Comparison of ENCODE assay signal across 36 cellular contexts in the genomic region with DNA sequence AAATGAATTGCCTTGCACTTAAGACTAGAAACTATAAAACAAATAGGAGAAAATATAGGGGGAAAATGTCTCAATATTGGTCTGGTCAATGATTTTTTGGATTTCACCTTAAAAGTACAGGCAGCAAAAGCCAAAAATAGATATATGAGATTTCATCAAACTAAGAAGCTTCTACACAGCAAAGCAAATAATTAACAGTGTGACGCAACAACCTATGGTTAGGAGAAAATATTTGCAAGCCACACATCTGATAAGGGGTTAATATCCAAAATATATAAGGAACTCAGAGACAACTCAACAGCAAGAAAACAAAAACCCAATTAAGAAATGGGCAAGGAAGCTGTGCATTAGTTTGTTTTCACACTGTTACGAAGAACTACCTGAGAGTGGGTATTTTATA.
"Had no signal": no experiment of that assay in that cellular context is flagged by ENCODE, and none has a peak within 500 bp of the region (broad histone marks: within the 10 kb centered on the region; RNA-seq: fewer than 3 reads in every experiment).

No MANE protein-coding gene starts in this region.

- H3K36me3 ChIP-seq: brain microvascular endothelial cell, breast epithelium had no signal

- H3K4me3 ChIP-seq: body of pancreas, breast epithelium had no signal

- H3K36me3 Mint-ChIP-seq: activated CD4-positive, alpha-beta memory T cell treated with anti-CD3 and anti-CD28 coated beads for 36 hours; activated naive CD8-positive, alpha-beta T cell treated with anti-CD3 and anti-CD28 coated beads for 36 hours had no signal

- ATAC-seq: activated CD8-positive, alpha-beta T cell treated with anti-CD3 and anti-CD28 coated beads for 36 hours; activated naive CD4-positive, alpha-beta T cell treated with anti-CD3 and anti-CD28 coated beads, Interleukin-2, amount 50 U/mL, for 72 hours; activated T-cell treated with anti-CD3 and anti-CD28 coated beads, Interleukin-2, amount 50 U/mL, for 4 hours; activated T-cell treated with anti-CD3 and anti-CD28 coated beads, Interleukin-2, amount 50 U/mL, for 72 hours; activated T-helper 17 cell treated with anti-CD3 and anti-CD28 coated beads, Interleukin-2, amount 50 U/mL, for 72 hours; body of pancreas had no signal

- H3K27ac Mint-ChIP-seq: activated B cell treated with CpG ODN at 0.5 μM for 24 hours; activated CD4-positive, alpha-beta memory T cell treated with anti-CD3 and anti-CD28 coated beads for 36 hours; activated CD4-positive, alpha-beta T cell treated with anti-CD3 and anti-CD28 coated beads, Interleukin-2, amount 10 ng/mL, durations not matched to agents 24 days and 14 days; activated CD8-positive, alpha-beta T cell treated with anti-CD3 and anti-CD28 coated beads for 36 hours; activated naive CD4-positive, alpha-beta T cell treated with anti-CD3 and anti-CD28 coated beads for 36 hours; activated naive CD4-positive, alpha-beta T cell treated with anti-CD3 and anti-CD28 coated beads, Interleukin-2, amount 50 U/mL, for 72 hours; activated naive CD8-positive, alpha-beta T cell treated with anti-CD3 and anti-CD28 coated beads for 36 hours; activated T-cell treated with anti-CD3 and anti-CD28 coated beads, Interleukin-2, amount 50 U/mL, for 72 hours; activated T-helper 1 cell treated with anti-CD3 and anti-CD28 coated beads, Interleukin-12 subunit alpha, Interleukin-12 subunit beta, Interleukin-2, Interleukin-4 antibody, amounts not matched to agents 30 ng/mL and 10 ng/mL and 1 ng/mL, durations not matched to agents 14 hours and 24 hours and 36 hours; activated T-helper 17 cell treated with anti-CD3 and anti-CD28 coated beads, Interleukin-2, amount 50 U/mL, for 72 hours; T-helper 1 cell treated with Interleukin-12 subunit alpha and Interleukin-12 subunit beta and Interleukin-4 antibody, amounts not matched to agents 30 μg/mL and 1 μg/mL, for 36 hours; T-helper 2 cell treated with Interferon-gamma antibody and Interleukin-4, amounts not matched to agents 5 μg/mL and 100 μg/mL, for 36 hours had no signal

- H3K27me3 ChIP-seq: body of pancreas, brain microvascular endothelial cell, breast epithelium had no signal

- FAIRE-seq: astrocyte, TTC549 had no signal

- H3K27ac ChIP-seq: body of pancreas, brain microvascular endothelial cell, breast epithelium, VCaP had no signal

- H3K4me3 Mint-ChIP-seq: activated B cell treated with CpG ODN at 0.5 μM for 24 hours; activated CD4-positive, alpha-beta memory T cell treated with anti-CD3 and anti-CD28 coated beads for 36 hours; activated CD4-positive, alpha-beta T cell treated with anti-CD3 and anti-CD28 coated beads, Interleukin-2, amount 10 ng/mL, durations not matched to agents 24 days and 14 days; activated CD8-positive, alpha-beta T cell treated with anti-CD3 and anti-CD28 coated beads for 36 hours; activated naive CD4-positive, alpha-beta T cell treated with anti-CD3 and anti-CD28 coated beads for 36 hours; activated naive CD8-positive, alpha-beta T cell treated with anti-CD3 and anti-CD28 coated beads for 36 hours; activated T-cell treated with anti-CD3 and anti-CD28 coated beads, Interleukin-2, amount 50 U/mL, for 4 hours; activated T-cell treated with anti-CD3 and anti-CD28 coated beads, Interleukin-2, amount 50 U/mL, for 72 hours; activated T-helper 1 cell treated with anti-CD3 and anti-CD28 coated beads, Interleukin-12 subunit alpha, Interleukin-12 subunit beta, Interleukin-2, Interleukin-4 antibody, amounts not matched to agents 30 ng/mL and 10 ng/mL and 1 ng/mL, durations not matched to agents 14 hours and 24 hours and 36 hours; activated T-helper 17 cell treated with anti-CD3 and anti-CD28 coated beads, Interleukin-2, amount 50 U/mL, for 72 hours; T-helper 1 cell treated with Interleukin-12 subunit alpha and Interleukin-12 subunit beta and Interleukin-4 antibody, amounts not matched to agents 30 μg/mL and 1 μg/mL, for 36 hours; T-helper 2 cell treated with Interferon-gamma antibody and Interleukin-4, amounts not matched to agents 5 μg/mL and 100 μg/mL, for 36 hours had no signal

- H3K4me1 Mint-ChIP-seq: activated B cell treated with CpG ODN at 0.5 μM for 24 hours; activated CD4-positive, alpha-beta T cell treated with anti-CD3 and anti-CD28 coated beads, Interleukin-2, amount 10 ng/mL, durations not matched to agents 24 days and 14 days; activated naive CD8-positive, alpha-beta T cell treated with anti-CD3 and anti-CD28 coated beads for 36 hours; activated T-helper 17 cell treated with anti-CD3 and anti-CD28 coated beads, Interleukin-2, amount 50 U/mL, for 72 hours had no signal

- DNase-seq: activated B cell treated with CpG ODN at 0.5 μM for 24 hours; activated CD4-positive, alpha-beta memory T cell treated with anti-CD3 and anti-CD28 coated beads for 36 hours; activated CD4-positive, alpha-beta T cell treated with anti-CD3 and anti-CD28 coated beads for 4 hours; activated CD4-positive, alpha-beta T cell treated with anti-CD3 and anti-CD28 coated beads, Interleukin-2, amount 10 ng/mL, durations not matched to agents 24 days and 14 days; activated CD4-positive, alpha-beta T cell treated with anti-CD3 and anti-CD28 coated beads, Interleukin-2, amount 50 U/mL, for 1 hour; activated CD4-positive, alpha-beta T cell treated with anti-CD3 and anti-CD28 coated beads, Interleukin-2, amount 50 U/mL, for 4 hours; activated CD4-positive, CD25-positive, alpha-beta regulatory T cell treated with anti-CD3 and anti-CD28 coated beads, Interleukin-2, amount 50 U/mL, for 72 hours; activated CD8-positive, alpha-beta memory T cell treated with anti-CD3 and anti-CD28 coated beads, Interleukin-2, amount 50 U/mL, for 4 hours; activated CD8-positive, alpha-beta T cell treated with anti-CD3 and anti-CD28 coated beads for 36 hours; activated effector memory CD4-positive, alpha-beta T cell treated with anti-CD3 and anti-CD28 coated beads, Interleukin-2, amount 50 U/mL, for 16 hours; activated gamma-delta T cell treated with Interleukin-2 at 50 U/mL for 16 hours; activated naive CD4-positive, alpha-beta T cell; activated naive CD4-positive, alpha-beta T cell treated with anti-CD3 and anti-CD28 coated beads for 36 hours; activated naive CD4-positive, alpha-beta T cell treated with anti-CD3 and anti-CD28 coated beads, Interleukin-2, amount 50 U/mL, for 16 hours; activated naive CD8-positive, alpha-beta T cell treated with anti-CD3 and anti-CD28 coated beads for 36 hours; activated T-cell treated with anti-CD3 and anti-CD28 coated beads for 4 hours; activated T-cell treated with anti-CD3 and anti-CD28 coated beads, Interleukin-2, amount 50 U/mL, for 1 hour; activated T-cell treated with anti-CD3 and anti-CD28 coated beads, Interleukin-2, amount 50 U/mL, for 4 hours; activated T-cell treated with anti-CD3 and anti-CD28 coated beads, Interleukin-2, amount 50 U/mL, for 72 hours; amniotic stem cell; aorta; body of pancreas; brain microvascular endothelial cell; central memory CD4-positive, alpha-beta T cell; T-helper 1 cell; T-helper 2 cell; T-helper 9 cell had no signal

- H3K4me1 ChIP-seq: body of pancreas, breast epithelium had no signal
